ENCODE assay signal across 9 cellular contexts in the genomic region with DNA sequence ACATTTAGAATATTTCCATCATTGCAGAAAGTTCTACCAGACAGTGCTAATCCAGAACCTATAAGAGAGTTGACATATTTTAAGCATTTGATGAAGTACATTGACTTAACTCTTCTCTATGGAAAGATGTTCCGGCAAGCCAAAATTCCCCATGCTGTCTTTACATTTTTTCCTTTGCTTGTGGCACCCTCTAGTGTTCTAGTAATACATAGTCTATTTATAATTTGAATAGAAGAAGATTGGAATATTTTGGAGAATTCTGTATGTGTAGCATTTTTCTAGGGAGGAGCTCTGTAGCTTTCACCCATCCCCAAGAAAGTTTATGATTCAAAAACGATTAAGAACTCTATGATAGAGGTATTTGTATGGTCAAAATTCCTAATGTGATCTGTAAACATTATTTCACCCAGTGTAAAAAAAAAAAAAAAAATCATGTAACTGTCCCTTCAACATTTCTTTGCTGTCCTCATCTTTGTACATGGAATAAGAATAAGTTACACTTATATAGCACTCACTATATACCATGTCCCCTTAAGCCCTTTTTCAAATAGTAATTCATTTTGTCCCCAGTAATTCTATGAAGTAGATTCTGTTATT. TPM values are rescaled to one million over a fixed set of nuclear protein-coding genes. Genes with fewer than 3 reads are reported as not detected.
DNase-seq lines count a peak whose midpoint lies in the region; ATAC-seq, FAIRE-seq and TF ChIP-seq lines count a peak whose summit lies in the region.
"Had no signal": no experiment of that assay in that cellular context is flagged by ENCODE, and none has a peak within 500 bp of the region (broad histone marks: within the 10 kb centered on the region; RNA-seq: fewer than 3 reads in every experiment).

No MANE protein-coding gene starts in this region.

- H3K36me3 Mint-ChIP-seq in naive B cell: peaks cover 6 to 8% of the 10 kb centered on the region in 2 donors

- H3K9me3 Mint-ChIP-seq in naive B cell: peaks cover 0 to 3% (median 0%) of the 10 kb centered on the region in 7 donors
- H3K9me3 Mint-ChIP-seq: activated naive CD8-positive, alpha-beta T cell treated with anti-CD3 and anti-CD28 coated beads, Interleukin-2, amount 10 ng/mL, durations not matched to agents 7 days and 5 days had no signal

- peak; percentile 77 for DNase-seq in NCI-H69 (lab: John Stamatoyannopoulos, UW)
- DNase-seq in dedifferentiated amniotic fluid mesenchymal stem cell (ENCODE audit: extremely low spot score): peak; percentile 68
- DNase-seq in naive B cell: peak; percentile 12
- DNase-seq in activated CD4-positive, alpha-beta T cell treated with anti-CD3 and anti-CD28 coated beads, Interleukin-2, amount 50 U/mL, for 1 hour: no peak
- no peak for DNase-seq in NK-92 (lab: John Stamatoyannopoulos, UW; ENCODE audit: unreplicated experiment)
- DNase-seq in germinal center (ENCODE audit: low spot score): no peak
- DNase-seq: activated naive CD8-positive, alpha-beta T cell treated with anti-CD3 and anti-CD28 coated beads, Interleukin-2, amount 10 ng/mL, durations not matched to agents 7 days and 5 days had no signal

- peak overlapping the region in 2 of 6 donors; percentile 27 to 50 for H3K27ac Mint-ChIP-seq in naive B cell
- H3K27ac Mint-ChIP-seq: activated naive CD8-positive, alpha-beta T cell treated with anti-CD3 and anti-CD28 coated beads, Interleukin-2, amount 10 ng/mL, durations not matched to agents 7 days and 5 days had no signal

- FAIRE-seq in A204.1 (lab: Jason Lieb, UNC): peak; percentile 99

- peaks cover 10 to 26% (median 10%) of the 10 kb centered on the region in 3 donors for H3K4me1 Mint-ChIP-seq in naive B cell

- 0 out of 2 replicates have a peak, but pooled peaks have one; percentile 4 for TF ChIP-seq CTCF in GM12875 (IDR thresholded peaks at IDR 0.05; ENCODE audit: borderline replicate concordance, insufficient read depth, low read depth, low read length)

- H3K4me3 ChIP-seq in GM12875 (ENCODE audit: low read depth, low read length): no peak overlapping the region

- no peak overlapping the region for H3K4me3 Mint-ChIP-seq in naive B cell
- H3K4me3 Mint-ChIP-seq: activated naive CD8-positive, alpha-beta T cell treated with anti-CD3 and anti-CD28 coated beads, Interleukin-2, amount 10 ng/mL, durations not matched to agents 7 days and 5 days had no signal

- no peaks in the 10 kb centered on the region for H3K27me3 Mint-ChIP-seq in naive B cell
- H3K27me3 Mint-ChIP-seq: activated naive CD8-positive, alpha-beta T cell treated with anti-CD3 and anti-CD28 coated beads, Interleukin-2, amount 10 ng/mL, durations not matched to agents 7 days and 5 days had no signal

- no peak for ATAC-seq in naive B cell (ENCODE audit: low read depth in 2 of 2)

RNA-seq across cellular contexts. Expression of a gene that starts 33.2 kb away (rescaled TPM):
- polyA plus RNA-seq in naive B cell (ENCODE audit: low read depth in 6 of 6): 10 to 100 TPM in 5 of 6 donors, 1 to 10 TPM in 1; 9.6 to 32.4 (median 28.9) TPM

Comparison
In these comparisons a context has a peak if more than half of its experiments do, and no peak if none do; other contexts are left out.
1. DNase-seq: peak in NCI-H69 (single experiment), dedifferentiated amniotic fluid mesenchymal stem cell (single experiment) and naive B cell (single experiment); none in activated CD4-positive, alpha-beta T cell treated with anti-CD3 and anti-CD28 coated beads, Interleukin-2, amount 50 U/mL, for 1 hour (single experiment), NK-92 (single experiment) and germinal center (single experiment).